ENCODE assay signal across 8 cellular contexts in the genomic region with DNA sequence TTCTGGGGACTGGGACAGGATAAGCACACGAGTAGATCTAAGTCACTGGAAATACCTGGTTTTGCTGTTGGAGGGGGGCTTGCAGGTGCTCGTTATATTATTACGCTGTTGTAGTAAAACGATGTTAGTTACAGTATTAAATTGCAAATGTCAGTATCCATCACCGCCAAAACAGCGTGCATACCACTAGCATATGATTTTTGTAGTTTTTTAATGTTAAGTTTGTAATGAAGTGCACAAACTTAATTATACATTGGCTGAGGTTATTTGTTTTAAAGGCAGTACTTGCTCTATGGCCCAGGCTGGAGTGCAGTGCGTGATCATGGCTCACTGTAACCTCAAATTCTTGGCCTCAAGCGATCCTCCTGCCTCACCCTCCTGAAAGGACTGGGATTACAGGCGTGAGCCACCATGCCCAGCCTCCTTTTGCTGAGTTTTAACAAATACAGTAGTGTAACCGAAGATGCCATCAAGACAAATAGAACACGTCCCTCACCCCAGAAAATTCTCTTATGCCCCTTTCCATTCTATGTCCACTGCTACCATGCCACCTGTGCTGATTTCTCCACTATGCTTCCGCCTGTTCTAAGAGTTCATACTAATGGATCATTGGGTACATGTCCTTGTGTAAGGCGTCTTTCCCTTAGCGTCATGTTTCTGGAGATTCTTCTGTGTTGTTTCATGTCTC. TPM values are rescaled to one million over a fixed set of nuclear protein-coding genes. Genes with fewer than 3 reads are reported as not detected.
DNase-seq lines count a peak whose midpoint lies in the region; ATAC-seq and TF ChIP-seq lines count a peak whose summit lies in the region.

No MANE protein-coding gene starts in this region.

- H3K27ac ChIP-seq in heart left ventricle (peak overlapping the region in 8 of 12 donors; percentile 57 to 99 (median 82)), body of pancreas (peak overlapping the region; percentile 97 to 100 (median 98)), lower lobe of right lung (peak overlapping the region; percentile 73), upper lobe of left lung (peak overlapping the region; percentile 99)

- intact Hi-C loops in heart left ventricle (cut with DNase I) (loop anchor here in 5 of 10 donors (5.0 to 10.0 kb wide), 4 partner anchors 49 to 62 kb away; no protein-coding TSS in a partner anchor), left ventricle myocardium superior (cut with micrococcal nuclease) (no loop called here), body of pancreas (cut with DNase I) (no loop called here), lower lobe of right lung (cut with DNase I) (no loop called here), lower leg skin (cut with DNase I; ENCODE audit: low total_unique reads) (no loop called here)

- ATAC-seq in heart left ventricle (no peak), left ventricle myocardium superior (no peak), body of pancreas (no peak), lower lobe of right lung (no peak), upper lobe of left lung (ENCODE audit: low FRiP score in 2 of 2) (no peak), HG03280 (IDR thresholded peaks at IDR 0.05; ENCODE audit: unreplicated experiment) (no peak)

- H3K9me3 ChIP-seq in heart left ventricle (no peaks in the 10 kb centered on the region), body of pancreas (no peaks in the 10 kb centered on the region), lower lobe of right lung (no peaks in the 10 kb centered on the region), upper lobe of left lung (no peaks in the 10 kb centered on the region)

- TF ChIP-seq EP300 in upper lobe of left lung (IDR thresholded peaks at IDR 0.05), result no peak

- no peak for TF ChIP-seq POLR2A in heart left ventricle (IDR thresholded peaks at IDR 0.05)
- peak in 2 of 3 donors; percentile 25 to 50 for TF ChIP-seq POLR2A in body of pancreas (IDR thresholded peaks at IDR 0.05)
- TF ChIP-seq POLR2A in upper lobe of left lung (IDR thresholded peaks at IDR 0.05), result no peak
- TF ChIP-seq POLR2A in lower leg skin (IDR thresholded peaks at IDR 0.05), result no peak

- peaks cover 6 to 58% (median 27%) of the 10 kb centered on the region in 12 donors for H3K4me1 ChIP-seq in heart left ventricle
- peaks cover 67% of the 10 kb centered on the region for H3K4me1 ChIP-seq in body of pancreas
- H3K4me1 ChIP-seq in lower lobe of right lung, result peaks cover 67% of the 10 kb centered on the region
- H3K4me1 ChIP-seq in upper lobe of left lung, result peaks cover 48 to 60% (median 56%) of the 10 kb centered on the region in 4 donors

- TF ChIP-seq CTCF in heart left ventricle (IDR thresholded peaks at IDR 0.05) (no peak), body of pancreas (IDR thresholded peaks at IDR 0.05) (no peak), lower lobe of right lung (IDR thresholded peaks at IDR 0.05) (no peak), upper lobe of left lung (IDR thresholded peaks at IDR 0.05) (no peak), lower leg skin (IDR thresholded peaks at IDR 0.05) (no peak)

- DNase-seq in heart left ventricle (peak in 1 of 5 donors; percentile 37), left ventricle myocardium superior (no peak), body of pancreas (no peak), lower lobe of right lung (no peak), upper lobe of left lung (no peak), lower leg skin (ENCODE audit: low spot score in 2 of 2) (no peak), AG08396 (ENCODE audit: low spot score) (no peak)

- H3K27me3 ChIP-seq in heart left ventricle (no peaks in the 10 kb centered on the region), body of pancreas (no peaks in the 10 kb centered on the region), lower lobe of right lung (ENCODE audit: low read depth) (no peaks in the 10 kb centered on the region), upper lobe of left lung (no peaks in the 10 kb centered on the region)

- H3K4me3 ChIP-seq in heart left ventricle, result peak overlapping the region in 6 of 12 donors; percentile 34 to 68 (median 49)
- no peak overlapping the region for H3K4me3 ChIP-seq in body of pancreas
- H3K4me3 ChIP-seq in lower lobe of right lung, result peak overlapping the region; percentile 47
- H3K4me3 ChIP-seq in upper lobe of left lung, result no peak overlapping the region
- no peak overlapping the region for H3K4me3 ChIP-seq in lower leg skin (ENCODE audit: low read depth, poor library complexity, severe bottlenecking)

- H3K36me3 ChIP-seq in heart left ventricle (no peaks in the 10 kb centered on the region), body of pancreas (replicated peaks in 1 of 2; ENCODE audit: insufficient read depth in 1 of 2, low read depth in 2 of 2) (no peaks in the 10 kb centered on the region), lower lobe of right lung (no peaks in the 10 kb centered on the region), upper lobe of left lung (no peaks in the 10 kb centered on the region)

- WGBS in heart left ventricle, 4 donors, result 89 to 93% (median 90%) methylated on average over 14 of the region's 14 CpGs
- 70 to 72% methylated on average over 14 of the region's 14 CpGs for WGBS in body of pancreas, 2 donors
- WGBS in upper lobe of left lung, 2 donors, result 86% methylated on average over 14 of the region's 14 CpGs
- WGBS in lower leg skin, 2 donors, result 81 to 82% methylated on average over 14 of the region's 14 CpGs

RNA-seq across cellular contexts. Expression of gene CSNK1D, which starts 20.7 kb away (rescaled TPM):
- total RNA-seq in heart left ventricle, result 10 to 100 TPM; 38.4 to 83.9 (median 66.1) TPM
- polyA plus RNA-seq in heart left ventricle, result 10 to 100 TPM; 47.5 to 88.1 TPM
- 64.4 TPM for total RNA-seq in left ventricle myocardium superior
- 100 to 1,000 TPM in 1 of 2 donors, 10 to 100 TPM in 1; 37.6 to 116 TPM for total RNA-seq in body of pancreas
- total RNA-seq in lower lobe of right lung, result 146 TPM
- total RNA-seq in upper lobe of left lung, result 100 to 1,000 TPM in 4 of 6 donors, 10 to 100 TPM in 2; 80.6 to 228 (median 152) TPM
- total RNA-seq in lower leg skin, result 10 to 100 TPM; 46.0 to 88.4 (median 56.4) TPM

RNA-seq across cellular contexts. Expression of gene CD7, which starts 23.2 kb away (rescaled TPM):
- total RNA-seq in heart left ventricle (1 to 10 TPM in 2 of 9 donors, under 1 TPM in 5, not detected in 2; 0.21 to 8.6 (median 0.42) TPM), left ventricle myocardium superior (0.64 TPM), body of pancreas (not detected), lower lobe of right lung (7.1 TPM), upper lobe of left lung (10 to 100 TPM in 1 of 6 donors, 1 to 10 TPM in 5; 5.2 to 24.7 (median 7.6) TPM), lower leg skin (under 1 TPM in 2 of 4 donors, not detected in 2; 0.45 to 0.99 TPM)
- polyA plus RNA-seq in heart left ventricle, result under 1 TPM; 0.23 to 0.53 TPM

RNA-seq across cellular contexts. Expression of gene SECTM1, which starts 39.3 kb away (rescaled TPM):
- total RNA-seq in heart left ventricle (10 to 100 TPM in 2 of 9 donors, 1 to 10 TPM in 7; 2.3 to 41.6 (median 3.5) TPM), left ventricle myocardium superior (5.5 TPM), body of pancreas (1 to 10 TPM; 5.4 to 6.3 TPM), lower lobe of right lung (44.5 TPM), upper lobe of left lung (10 to 100 TPM; 17.8 to 50.4 (median 36.2) TPM), lower leg skin (10 to 100 TPM; 12.4 to 16.3 (median 14.5) TPM)
- polyA plus RNA-seq in heart left ventricle, result 1 to 10 TPM; 2.3 to 3.4 TPM

Comparison
In these comparisons a context has a peak if more than half of its experiments do, and no peak if none do; other contexts are left out.
1. POLR2A ChIP-seq: peak in body of pancreas (2 of 3); none in heart left ventricle (0 of 2), upper lobe of left lung (0 of 4) and lower leg skin (0 of 2).
2. Peak in every context shown above with its lines, with median percentiles within 50 percentile points of each other: H3K27ac ChIP-seq.